Comparison of ENCODE assay signal across 9 cellular contexts in genomic region chr22:29374806-29375205, GRCh38. TPM values are rescaled to one million over a fixed set of nuclear protein-coding genes. Genes with fewer than 3 reads are reported as not detected.
DNase-seq lines count a peak whose midpoint lies in the region; ATAC-seq, FAIRE-seq and TF ChIP-seq lines count a peak whose summit lies in the region.
"Not testable (repeated sequence)": the region's sequence is repeated elsewhere in the genome, so short reads cannot be mapped to it uniquely, and the experiment has no call there.
"Had no signal": no experiment of that assay in that cellular context is flagged by ENCODE, and none has a peak within 500 bp of the region (broad histone marks: within the 10 kb centered on the region; RNA-seq: fewer than 3 reads in every experiment).

No MANE protein-coding gene starts in this region.

- H3K27me3 Mint-ChIP-seq in activated B cell treated with CpG ODN at 0.5 μM for 24 hours; activated T-cell treated with anti-CD3 and anti-CD28 coated beads, Interleukin-2, amount 50 U/mL, for 24 hours; activated naive CD8-positive, alpha-beta T cell treated with anti-CD3 and anti-CD28 coated beads, Interleukin-2, amount 50 U/mL, for 24 hours; stimulated activated memory B cell treated with anti-CD40 and anti-IgM and Interleukin-4, amounts not matched to agents 10 μg/mL and 1 μg/mL and 100 μg/mL, for 72 hours: not testable (repeated sequence)

- not testable (repeated sequence) for TF ChIP-seq EP300 in HepG2 (IDR thresholded peaks at IDR 0.05; ENCODE audit: low read depth in 2 of 2, low read length in 2 of 2); HepG2 (CRISPR knock-in tag; IDR thresholded peaks at IDR 0.05; ENCODE audit: borderline replicate concordance)

- not testable (repeated sequence) for H3K27ac ChIP-seq in HEK293 (ENCODE audit: extremely low read depth, low read depth, low read length); HepG2 (ENCODE audit: extremely low read length, insufficient read depth, low read length)

- 97% methylated on average over 7 of the region's 7 CpGs for WGBS in HepG2 (ENCODE audit: low lambda C conversion rate)

- not testable (repeated sequence) for H2AFZ ChIP-seq in HepG2 (ENCODE audit: low read length)

- not testable (repeated sequence) for FAIRE-seq in HepG2 (lab: Jason Lieb, UNC)

- not testable (repeated sequence) for H3K9ac ChIP-seq in HepG2 (ENCODE audit: insufficient read depth, low read depth, low read length)

- TF ChIP-seq POLR2A in HepG2 (IDR thresholded peaks at IDR 0.05; ENCODE audit: insufficient read depth in 1 of 2, low read depth in 2 of 2, low read length in 2 of 2), result not testable (repeated sequence)

- BruUV-seq in HepG2 (replicated peaks; lab: Mats Ljungman, UMichigan), result not testable (repeated sequence)

- DNase-seq in activated B cell treated with CpG ODN at 0.5 μM for 24 hours; activated T-cell treated with anti-CD3 and anti-CD28 coated beads, Interleukin-2, amount 50 U/mL, for 24 hours; activated naive CD8-positive, alpha-beta T cell treated with anti-CD3 and anti-CD28 coated beads, Interleukin-2, amount 50 U/mL, for 24 hours; HepG2 (ENCODE audit: low spot score): not testable (repeated sequence)
- DNase-seq in posterior vena cava (ENCODE audit: low spot score), result peak; percentile 55

- H3K27me3 ChIP-seq in HepG2 (ENCODE audit: control insufficient read depth in 1 of 2, insufficient read depth in 2 of 2, low read length in 2 of 2), result not testable (repeated sequence)

- not testable (repeated sequence) for H3K9me3 Mint-ChIP-seq in activated B cell treated with CpG ODN at 0.5 μM for 24 hours; activated T-cell treated with anti-CD3 and anti-CD28 coated beads, Interleukin-2, amount 50 U/mL, for 24 hours; activated naive CD8-positive, alpha-beta T cell treated with anti-CD3 and anti-CD28 coated beads, Interleukin-2, amount 50 U/mL, for 24 hours; stimulated activated memory B cell treated with anti-CD40 and anti-IgM and Interleukin-4, amounts not matched to agents 10 μg/mL and 1 μg/mL and 100 μg/mL, for 72 hours

- ATAC-seq in activated B cell treated with CpG ODN at 0.5 μM for 24 hours (ENCODE audit: low read depth); activated naive CD8-positive, alpha-beta T cell treated with anti-CD3 and anti-CD28 coated beads, Interleukin-2, amount 50 U/mL, for 24 hours; HepG2; stimulated activated memory B cell treated with anti-CD40 and anti-IgM and Interleukin-4, amounts not matched to agents 10 μg/mL and 1 μg/mL and 100 μg/mL, for 72 hours: not testable (repeated sequence)

- intact Hi-C loops in activated B cell treated with CpG ODN at 0.5 μM for 24 hours (cut with micrococcal nuclease); HepG2 (cut with micrococcal nuclease; ENCODE audit: unreplicated experiment); posterior vena cava (cut with DNase I): not testable (repeated sequence)

- H3K4me3 ChIP-seq in HEK293 (ENCODE audit: low read depth, low read length); HepG2 (replicated peaks in 1 of 3; ENCODE audit: insufficient read depth in 1 of 3, low read depth in 2 of 3, low read length in 3 of 3): not testable (repeated sequence)

- POLR2A ChIA-PET in HEK293 (lab: Yijun Ruan, JAX) (interaction anchor here (1.0 kb wide), 1 partner anchor 14 kb away, joined by 3 read pairs; the partner anchor contains the start of gene AP1B1), activated B cell treated with CpG ODN at 0.5 μM for 24 hours (lab: Charles Lee) (interaction anchor here (3.0 kb wide), 1 partner anchor 11 kb away, joined by 15 read pairs; no protein-coding TSS in a partner anchor)
- POLR2A ChIA-PET in HepG2 (lab: Yijun Ruan, JAX), result not testable (repeated sequence)

- H4K20me1 ChIP-seq in HepG2 (ENCODE audit: insufficient read depth, low read length), result not testable (repeated sequence)

- peak overlapping the region; percentile 14 for H3K27ac Mint-ChIP-seq in activated B cell treated with CpG ODN at 0.5 μM for 24 hours
- H3K27ac Mint-ChIP-seq in activated T-cell treated with anti-CD3 and anti-CD28 coated beads, Interleukin-2, amount 50 U/mL, for 24 hours, result peak overlapping the region; percentile 44
- H3K27ac Mint-ChIP-seq in activated naive CD8-positive, alpha-beta T cell treated with anti-CD3 and anti-CD28 coated beads, Interleukin-2, amount 50 U/mL, for 24 hours, result peak overlapping the region; percentile 61
- H3K27ac Mint-ChIP-seq in stimulated activated memory B cell treated with anti-CD40 and anti-IgM and Interleukin-4, amounts not matched to agents 10 μg/mL and 1 μg/mL and 100 μg/mL, for 72 hours, result peak overlapping the region; percentile 68

- H3K4me1 Mint-ChIP-seq in activated B cell treated with CpG ODN at 0.5 μM for 24 hours, result peaks cover 67% of the 10 kb centered on the region
- H3K4me1 Mint-ChIP-seq in activated T-cell treated with anti-CD3 and anti-CD28 coated beads, Interleukin-2, amount 50 U/mL, for 24 hours (ENCODE audit: low read depth), result peaks cover 42% of the 10 kb centered on the region
- H3K4me1 Mint-ChIP-seq in activated naive CD8-positive, alpha-beta T cell treated with anti-CD3 and anti-CD28 coated beads, Interleukin-2, amount 50 U/mL, for 24 hours, result peaks cover 34% of the 10 kb centered on the region
- H3K4me1 Mint-ChIP-seq in stimulated activated memory B cell treated with anti-CD40 and anti-IgM and Interleukin-4, amounts not matched to agents 10 μg/mL and 1 μg/mL and 100 μg/mL, for 72 hours, result peaks cover 65% of the 10 kb centered on the region

- not testable (repeated sequence) for H3K9me3 ChIP-seq in HEK293 (ENCODE audit: control insufficient read depth, insufficient read depth, low read depth, low read length); HepG2 (ENCODE audit: low read length)

- H3K36me3 ChIP-seq in HEK293 (ENCODE audit: control insufficient read depth in 2 of 2, insufficient read depth in 1 of 2, low read length in 2 of 2), result peaks cover 9 to 38% of the 10 kb centered on the region in 2 experiments; a peak in 2 of 3 replicates
- H3K36me3 ChIP-seq in HepG2 (replicated peaks in 1 of 2; ENCODE audit: control insufficient read depth in 1 of 2, insufficient read depth in 2 of 2, low read length in 2 of 2), result peaks cover 2 to 12% of the 10 kb centered on the region in 2 experiments; a peak in 2 of 5 replicates

- H3K4me1 ChIP-seq in HEK293 (ENCODE audit: control insufficient read depth, insufficient read depth, low read length); HepG2 (ENCODE audit: insufficient read depth, low read length): not testable (repeated sequence)

- TF ChIP-seq CTCF in HEK293 (tag by site-specific recombination; IDR thresholded peaks at IDR 0.05); activated B cell treated with CpG ODN at 0.5 μM for 24 hours (IDR thresholded peaks at IDR 0.05); HepG2 (CRISPR knock-in tag; IDR thresholded peaks at IDR 0.05): not testable (repeated sequence)

- H3K4me3 Mint-ChIP-seq in activated B cell treated with CpG ODN at 0.5 μM for 24 hours; activated T-cell treated with anti-CD3 and anti-CD28 coated beads, Interleukin-2, amount 50 U/mL, for 24 hours; activated naive CD8-positive, alpha-beta T cell treated with anti-CD3 and anti-CD28 coated beads, Interleukin-2, amount 50 U/mL, for 24 hours; stimulated activated memory B cell treated with anti-CD40 and anti-IgM and Interleukin-4, amounts not matched to agents 10 μg/mL and 1 μg/mL and 100 μg/mL, for 72 hours: not testable (repeated sequence)

- H3K4me2 ChIP-seq in HepG2 (ENCODE audit: low read depth, low read length), result not testable (repeated sequence)

- H3K79me2 ChIP-seq in HepG2 (ENCODE audit: insufficient read depth, low read length), result not testable (repeated sequence)

- peaks cover 71% of the 10 kb centered on the region for H3K36me3 Mint-ChIP-seq in activated B cell treated with CpG ODN at 0.5 μM for 24 hours (ENCODE audit: low read depth)
- H3K36me3 Mint-ChIP-seq in activated T-cell treated with anti-CD3 and anti-CD28 coated beads, Interleukin-2, amount 50 U/mL, for 24 hours (ENCODE audit: low read depth), result peaks cover 82% of the 10 kb centered on the region
- H3K36me3 Mint-ChIP-seq in activated naive CD8-positive, alpha-beta T cell treated with anti-CD3 and anti-CD28 coated beads, Interleukin-2, amount 50 U/mL, for 24 hours (ENCODE audit: low read depth), result peaks cover 29% of the 10 kb centered on the region
- peaks cover 74% of the 10 kb centered on the region for H3K36me3 Mint-ChIP-seq in stimulated activated memory B cell treated with anti-CD40 and anti-IgM and Interleukin-4, amounts not matched to agents 10 μg/mL and 1 μg/mL and 100 μg/mL, for 72 hours

- CTCF ChIA-PET in HEK293 (lab: Yijun Ruan, JAX), result interaction anchor here (0.6 to 1.3 kb wide), 2 partner anchors 9 to 13 kb away, joined by 3 to 5 read pairs; partner anchors contain the start of gene AP1B1
- CTCF ChIA-PET in activated B cell treated with CpG ODN at 0.5 μM for 24 hours (lab: Charles Lee); HepG2 (lab: Yijun Ruan, JAX; ENCODE audit: low intra/inter-chr PET ratio, low total read pairs): not testable (repeated sequence)

- in situ Hi-C loops in HepG2 (cut with HindIII; ENCODE audit: extremely low pct_ligation_motif_present, low pct_unique_long_range_greater_than_20kb), result not testable (repeated sequence)

- TF ChIP-seq RAD21 in HepG2 (CRISPR knock-in tag; IDR thresholded peaks at IDR 0.05), result not testable (repeated sequence)

RNA-seq across cellular contexts. Expression of gene AP1B1, which starts 13.6 kb away (rescaled TPM):
- 120 and 132 TPM in 2 replicates for total RNA-seq in activated B cell treated with CpG ODN at 0.5 μM for 24 hours
- total RNA-seq in HepG2 (2016; rRNA removed; fragmentation: Illumina TruSeq; extraction: Trizol), result 28.9 and 29.7 TPM in 2 replicates
- 5.7 and 5.9 TPM in 2 replicates for total RNA-seq in HepG2 (2016; cell fraction: cytosol; rRNA removed; fragmentation: Illumina TruSeq; extraction: Trizol; ENCODE audit: low read depth)
- 26.4 and 28.8 TPM in 2 replicates for total RNA-seq in HepG2 (2016; cell fraction: insoluble cytoplasmic fraction; rRNA removed; fragmentation: Illumina TruSeq; extraction: Trizol)
- 13.5 and 15.5 TPM in 2 replicates for total RNA-seq in HepG2 (2016; cell fraction: membrane; rRNA removed; fragmentation: Illumina TruSeq; extraction: Trizol)
- total RNA-seq in HepG2 (2016; cell fraction: nucleus; rRNA removed; fragmentation: Illumina TruSeq; extraction: Trizol), result 18.1 and 19.1 TPM in 2 replicates
- 26.0 and 26.6 TPM in 2 replicates for polyA plus RNA-seq in HepG2 (2011; rRNA removed)
- polyA plus RNA-seq in HepG2 (2011; cell fraction: cytosol; rRNA removed), result 16.8 and 22.0 TPM in 2 replicates
- 34.0 and 38.2 TPM in 2 replicates for polyA plus RNA-seq in HepG2 (2011; cell fraction: nucleus; rRNA removed)
- 20.3 and 22.7 TPM in 2 replicates for polyA plus RNA-seq in HepG2 (2012)
- polyA plus RNA-seq in HepG2 (2016; cell fraction: cytosol; fragmentation: Illumina TruSeq; extraction: Trizol; ENCODE audit: low read depth), result 4.3 and 4.6 TPM in 2 replicates
- 22.1 and 30.0 TPM in 2 replicates for polyA plus RNA-seq in HepG2 (2016; cell fraction: insoluble cytoplasmic fraction; fragmentation: Illumina TruSeq; extraction: Trizol; ENCODE audit: low read depth)
- polyA plus RNA-seq in HepG2 (2016; cell fraction: membrane; fragmentation: Illumina TruSeq; extraction: Trizol; ENCODE audit: low read depth), result 9.7 and 10.4 TPM in 2 replicates
- 30.2 and 32.6 TPM in 2 replicates for polyA plus RNA-seq in HepG2 (2016; cell fraction: nucleus; fragmentation: Illumina TruSeq; extraction: Trizol; ENCODE audit: insufficient read depth, low read depth)
- polyA minus RNA-seq in HepG2 (2011; rRNA and poly(A)+ RNA removed; ENCODE audit: low replicate concordance), result 92.9 and 98.5 TPM in 2 replicates
- polyA minus RNA-seq in HepG2 (2011; cell fraction: cytosol; rRNA and poly(A)+ RNA removed), result 32.7 and 33.4 TPM in 2 replicates
- 19.2 and 21.4 TPM in 2 replicates for polyA minus RNA-seq in HepG2 (2011; cell fraction: nucleus; rRNA and poly(A)+ RNA removed)
- total RNA-seq in posterior vena cava, result 10 to 100 TPM; 53.7 to 63.0 TPM

RNA-seq across cellular contexts. Expression of gene RASL10A, which starts 59.3 kb away (rescaled TPM):
- total RNA-seq in activated B cell treated with CpG ODN at 0.5 μM for 24 hours, result 0.98 and 1.0 TPM in 2 replicates
- 0.22 TPM in 1 of 2 replicates, not detected in the other for total RNA-seq in HepG2 (2016; rRNA removed; fragmentation: Illumina TruSeq; extraction: Trizol)
- not detected in 2 replicates for total RNA-seq in HepG2 (2016; cell fraction: cytosol; rRNA removed; fragmentation: Illumina TruSeq; extraction: Trizol; ENCODE audit: low read depth)
- total RNA-seq in HepG2 (2016; cell fraction: insoluble cytoplasmic fraction; rRNA removed; fragmentation: Illumina TruSeq; extraction: Trizol), result not detected in 2 replicates
- not detected in 2 replicates for total RNA-seq in HepG2 (2016; cell fraction: membrane; rRNA removed; fragmentation: Illumina TruSeq; extraction: Trizol)
- not detected in 2 replicates for total RNA-seq in HepG2 (2016; cell fraction: nucleus; rRNA removed; fragmentation: Illumina TruSeq; extraction: Trizol)
- polyA plus RNA-seq in HepG2 (2011; rRNA removed), result 0.05 and 0.08 TPM in 2 replicates
- 0.08 and 0.17 TPM in 2 replicates for polyA plus RNA-seq in HepG2 (2011; cell fraction: cytosol; rRNA removed)
- 0.40 and 1.6 TPM in 2 replicates for polyA plus RNA-seq in HepG2 (2011; cell fraction: nucleus; rRNA removed)
- not detected in 2 replicates for polyA plus RNA-seq in HepG2 (2012)
- polyA plus RNA-seq in HepG2 (2016; cell fraction: cytosol; fragmentation: Illumina TruSeq; extraction: Trizol; ENCODE audit: low read depth), result not detected in 2 replicates
- polyA plus RNA-seq in HepG2 (2016; cell fraction: insoluble cytoplasmic fraction; fragmentation: Illumina TruSeq; extraction: Trizol; ENCODE audit: low read depth), result not detected in 2 replicates
- not detected in 2 replicates for polyA plus RNA-seq in HepG2 (2016; cell fraction: membrane; fragmentation: Illumina TruSeq; extraction: Trizol; ENCODE audit: low read depth)
- 1.5 TPM in 1 of 2 replicates, not detected in the other for polyA plus RNA-seq in HepG2 (2016; cell fraction: nucleus; fragmentation: Illumina TruSeq; extraction: Trizol; ENCODE audit: insufficient read depth, low read depth)
- polyA minus RNA-seq in HepG2 (2011; rRNA and poly(A)+ RNA removed; ENCODE audit: low replicate concordance), result 0.09 TPM in 1 of 2 replicates, not detected in the other
- polyA minus RNA-seq in HepG2 (2011; cell fraction: cytosol; rRNA and poly(A)+ RNA removed), result not detected in 2 replicates
- not detected in 2 replicates for polyA minus RNA-seq in HepG2 (2011; cell fraction: nucleus; rRNA and poly(A)+ RNA removed)
- 1 to 10 TPM in 1 of 2 donors, under 1 TPM in 1; 0.71 to 1.9 TPM for total RNA-seq in posterior vena cava
- total RNA-seq: A172, H4 had no signal

Comparison
In these comparisons a context has a peak if more than half of its experiments do, and no peak if none do; other contexts are left out.
1. H3K27ac Mint-ChIP-seq: peak in every context shown above with its lines; median percentile 68 in stimulated activated memory B cell treated with anti-CD40 and anti-IgM and Interleukin-4, amounts not matched to agents 10 μg/mL and 1 μg/mL and 100 μg/mL, for 72 hours; 61 in activated naive CD8-positive, alpha-beta T cell treated with anti-CD3 and anti-CD28 coated beads, Interleukin-2, amount 50 U/mL, for 24 hours; 44 in activated T-cell treated with anti-CD3 and anti-CD28 coated beads, Interleukin-2, amount 50 U/mL, for 24 hours; 14 in activated B cell treated with CpG ODN at 0.5 μM for 24 hours.